Comparison of ENCODE assay signal across 8 cellular contexts in the genomic region with DNA sequence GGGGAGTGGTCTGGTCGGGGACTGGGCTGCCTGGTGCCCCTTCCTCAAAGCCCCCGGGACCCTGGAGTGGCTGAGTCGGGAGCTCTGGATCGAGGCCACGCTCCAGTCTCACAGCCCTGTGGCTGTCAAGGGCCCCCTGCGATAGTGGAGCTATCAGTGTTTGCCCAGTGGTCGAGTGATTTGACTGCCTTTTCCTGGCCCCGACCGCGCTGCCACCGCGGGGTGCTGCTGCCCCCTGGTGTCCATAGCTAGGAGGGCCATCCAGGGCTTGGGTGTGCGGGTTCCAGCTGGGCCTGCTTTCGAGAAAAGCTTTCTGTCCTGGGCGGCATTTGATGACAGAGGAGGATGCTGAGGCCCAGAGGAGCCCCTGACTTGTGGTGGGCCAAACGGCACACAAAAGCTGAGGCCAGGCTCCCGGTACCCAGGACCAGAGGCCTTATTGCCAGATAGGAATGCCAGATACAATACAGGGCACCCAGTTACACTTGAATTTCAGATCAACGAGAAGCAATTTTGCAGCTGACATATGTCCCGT.
DNase-seq lines count a peak whose midpoint lies in the region; ATAC-seq lines count a peak whose summit lies in the region.

No MANE protein-coding gene starts in this region.

- ATAC-seq in GM18867 (IDR thresholded peaks at IDR 0.05; ENCODE audit: unreplicated experiment) (peak; percentile 59), HG03442 (IDR thresholded peaks at IDR 0.05; ENCODE audit: unreplicated experiment) (peak; percentile 67)

- DNase-seq in AG08396 (ENCODE audit: low spot score) (peak; percentile 91), NCI-H774 (lab: John Stamatoyannopoulos, UW) (peak; percentile 23), midbrain (lab: John Stamatoyannopoulos, UW) (peak; percentile 67)
- peak; percentile 53 to 61 for DNase-seq in activated CD4-positive, alpha-beta T cell treated with anti-CD3 and anti-CD28 coated beads, Interleukin-2, amount 50 U/mL, for 4 hours
- DNase-seq in effector CD4-positive, alpha-beta T cell, result peak; percentile 66
- peak; percentile 90 for DNase-seq in stimulated activated CD8-positive, alpha-beta memory T cell treated with anti-CD3 and anti-CD28 coated beads, Interleukin-4, amount 100 ng/mL, for 48 hours

Comparison
In these comparisons a context has a peak if more than half of its experiments do, and no peak if none do; other contexts are left out.
1. Peak in every context shown above with its lines: DNase-seq and ATAC-seq.
2. DNase-seq: peak in every context shown above with its lines; median percentile 91 in AG08396; 90 in stimulated activated CD8-positive, alpha-beta memory T cell treated with anti-CD3 and anti-CD28 coated beads, Interleukin-4, amount 100 ng/mL, for 48 hours; 67 in midbrain; 66 in effector CD4-positive, alpha-beta T cell; 57 in activated CD4-positive, alpha-beta T cell treated with anti-CD3 and anti-CD28 coated beads, Interleukin-2, amount 50 U/mL, for 4 hours; 23 in NCI-H774.